ENCODE assay signal across 10 cellular contexts in genomic region chr2:131209030-131209772, GRCh38. TPM values are rescaled to one million over a fixed set of nuclear protein-coding genes. Genes with fewer than 3 reads are reported as not detected.
"Had no signal": no experiment of that assay in that cellular context is flagged by ENCODE, and none has a peak within 500 bp of the region (broad histone marks: within the 10 kb centered on the region; RNA-seq: fewer than 3 reads in every experiment).

Gene POTEE (plus strand): TSS chr2:131209536. CDS start chr2:131218403, 8,867 bp downstream.

RNA-seq across cellular contexts. Expression of gene POTEE, which starts in this region (rescaled TPM):
- total RNA-seq: body of pancreas, cardiac septum, fibroblast of lung, kidney epithelial cell, left lobe of liver, skeletal muscle tissue, stomach, suprapubic skin, transverse colon had no signal
- polyA plus RNA-seq: heart right ventricle, stomach had no signal
